In the genomic region with DNA sequence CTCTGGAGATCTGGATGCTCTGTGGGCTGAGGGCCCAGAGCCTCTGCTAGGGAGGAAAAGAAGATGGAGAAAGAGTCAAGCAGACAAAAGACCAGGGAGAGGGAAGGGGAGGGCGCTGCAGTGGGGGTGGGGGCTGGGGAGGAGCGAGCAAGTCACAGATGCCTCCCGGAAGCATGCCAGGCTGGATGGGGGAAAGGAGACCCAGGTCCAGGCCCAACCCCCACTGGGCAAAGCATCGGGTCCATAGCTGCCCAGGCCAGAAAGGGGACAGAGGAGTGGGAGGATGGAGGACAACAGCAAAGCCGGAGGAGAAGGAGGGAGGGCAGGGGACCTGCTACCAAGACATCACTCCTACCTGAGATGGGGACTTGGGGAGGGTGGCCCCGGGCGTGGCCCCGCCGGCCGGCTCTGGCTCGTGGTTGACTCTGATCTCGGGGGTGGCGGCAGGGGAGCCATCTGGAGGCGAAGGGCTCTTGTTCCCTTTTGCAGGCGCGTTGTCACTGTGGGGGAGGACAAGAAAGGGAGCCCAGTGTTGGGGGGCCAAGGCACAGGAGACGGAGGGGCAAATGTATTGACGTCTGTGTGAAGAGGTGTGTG, we compare ENCODE assay signal across 20 cellular contexts.
"Had no signal": no experiment of that assay in that cellular context is flagged by ENCODE, and none has a peak within 500 bp of the region (broad histone marks: within the 10 kb centered on the region; RNA-seq: fewer than 3 reads in every experiment).

No MANE protein-coding gene starts in this region.

- H3K27ac Mint-ChIP-seq: activated naive CD4-positive, alpha-beta T cell treated with anti-CD3 and anti-CD28 coated beads, Interleukin-2, amount 50 U/mL, for 24 hours; stimulated activated naive B cell treated with anti-CD40 and anti-IgM and Interleukin-4, amounts not matched to agents 10 μg/mL and 1 μg/mL and 100 μg/mL, for 72 hours had no signal

- H3K4me1 ChIP-seq: adrenal gland, breast epithelium, foreskin keratinocyte, pancreas, tibial artery had no signal

- H3K9me3 Mint-ChIP-seq: activated naive CD4-positive, alpha-beta T cell treated with anti-CD3 and anti-CD28 coated beads, Interleukin-2, amount 50 U/mL, for 24 hours; activated T-cell treated with anti-CD3 and anti-CD28 coated beads, Interleukin-2, amount 50 U/mL, for 4 hours; stimulated activated naive B cell treated with anti-CD40 and anti-IgM and Interleukin-4, amounts not matched to agents 10 μg/mL and 1 μg/mL and 100 μg/mL, for 72 hours had no signal

- DNase-seq: activated CD4-positive, alpha-beta T cell treated with anti-CD3 and anti-CD28 coated beads, Interleukin-2, amount 50 U/mL, for 1 hour; activated effector memory CD4-positive, alpha-beta T cell treated with anti-CD3 and anti-CD28 coated beads, Interleukin-2, amount 50 U/mL, for 16 hours; activated T-cell treated with anti-CD3 and anti-CD28 coated beads, Interleukin-2, amount 50 U/mL, for 4 hours; adrenal gland; dermis blood vessel endothelial cell; foreskin keratinocyte; islet precursor cell; stimulated activated CD4-positive, alpha-beta T cell treated with anti-CD3 and anti-CD28 coated beads, Interleukin-4, amount 100 ng/mL, for 24 hours; stimulated activated naive B cell treated with anti-CD40 and anti-IgM and Interleukin-4, amounts not matched to agents 10 μg/mL and 1 μg/mL and 100 μg/mL, for 72 hours; T-helper 1 cell; T-helper 9 cell; tibial artery; uterus had no signal

- H3K27me3 ChIP-seq: adrenal gland, breast epithelium, foreskin keratinocyte, left lung, pancreas, tibial artery, uterus had no signal

- H3K4me3 ChIP-seq: adrenal gland, breast epithelium, left lung, pancreas, tibial artery, uterus had no signal

- H3K27ac ChIP-seq: adrenal gland, breast epithelium, epithelial cell of prostate, foreskin keratinocyte, left lung, pancreas, tibial artery, uterus had no signal

- FAIRE-seq: astrocyte, pancreas had no signal

- H3K36me3 ChIP-seq: breast epithelium, pancreas, uterus had no signal

- H3K4me1 Mint-ChIP-seq: activated naive CD4-positive, alpha-beta T cell treated with anti-CD3 and anti-CD28 coated beads, Interleukin-2, amount 50 U/mL, for 24 hours had no signal

- H3K9me3 ChIP-seq: adrenal gland, breast epithelium, left lung, pancreas, tibial artery, uterus had no signal

- H3K4me3 Mint-ChIP-seq: activated naive CD4-positive, alpha-beta T cell treated with anti-CD3 and anti-CD28 coated beads, Interleukin-2, amount 50 U/mL, for 24 hours; activated T-cell treated with anti-CD3 and anti-CD28 coated beads, Interleukin-2, amount 50 U/mL, for 4 hours; stimulated activated naive B cell treated with anti-CD40 and anti-IgM and Interleukin-4, amounts not matched to agents 10 μg/mL and 1 μg/mL and 100 μg/mL, for 72 hours had no signal

- H3K27me3 Mint-ChIP-seq: activated naive CD4-positive, alpha-beta T cell treated with anti-CD3 and anti-CD28 coated beads, Interleukin-2, amount 50 U/mL, for 24 hours; stimulated activated naive B cell treated with anti-CD40 and anti-IgM and Interleukin-4, amounts not matched to agents 10 μg/mL and 1 μg/mL and 100 μg/mL, for 72 hours had no signal

- ATAC-seq: activated T-cell treated with anti-CD3 and anti-CD28 coated beads, Interleukin-2, amount 50 U/mL, for 4 hours; foreskin keratinocyte; left lung; pancreas; sciatic nerve; stimulated activated naive B cell treated with anti-CD40 and anti-IgM and Interleukin-4, amounts not matched to agents 10 μg/mL and 1 μg/mL and 100 μg/mL, for 72 hours had no signal
